In the genomic region with DNA sequence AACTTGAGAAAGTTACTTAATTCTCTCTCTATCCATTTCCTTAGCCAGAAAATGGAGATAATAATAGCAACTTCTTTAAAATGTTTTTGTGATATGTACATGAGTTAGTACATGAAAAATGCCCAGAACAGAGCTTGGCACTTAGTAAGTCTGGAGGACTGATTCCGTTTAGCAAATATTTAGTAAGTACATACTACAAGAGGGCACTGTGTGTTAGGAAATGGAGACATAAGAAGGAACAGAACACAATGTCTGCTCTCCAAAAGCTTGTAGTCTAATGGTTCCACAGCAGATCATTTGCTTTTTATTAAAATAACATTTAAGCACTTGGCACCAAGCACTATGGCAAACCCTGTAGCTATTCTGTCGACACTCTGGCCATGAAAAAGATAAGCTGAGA, we compare ENCODE assay signal across 8 cellular contexts. TPM values are rescaled to one million over a fixed set of nuclear protein-coding genes. Genes with fewer than 3 reads are reported as not detected.
"Had no signal": no experiment of that assay in that cellular context is flagged by ENCODE, and none has a peak within 500 bp of the region (broad histone marks: within the 10 kb centered on the region; RNA-seq: fewer than 3 reads in every experiment).

No MANE protein-coding gene starts in this region.

- H3K4me3 Mint-ChIP-seq: HFFc6, IgD-negative memory B cell had no signal

- H3K27ac ChIP-seq: HL-60 had no signal

- DNase-seq: GOT3, H7, HFFc6 had no signal

- H3K4me1 Mint-ChIP-seq: IgD-negative memory B cell had no signal

- ATAC-seq: HCT116, HepG2 had no signal

- H3K4me3 ChIP-seq: HAP-1 had no signal

- H3K9me3 ChIP-seq: HAP-1 had no signal

- H3K36me3 Mint-ChIP-seq: IgD-negative memory B cell had no signal

- H3K36me3 ChIP-seq: HAP-1 had no signal

- H3K9me3 Mint-ChIP-seq: HFFc6 had no signal

- H3K4me1 ChIP-seq: HAP-1 had no signal

- H3K27me3 Mint-ChIP-seq: IgD-negative memory B cell had no signal

- H3K27ac Mint-ChIP-seq: HFFc6, IgD-negative memory B cell had no signal

RNA-seq across cellular contexts. Expression of gene CDH20, which starts 47.5 kb away (rescaled TPM):
- total RNA-seq: HepG2, HFFc6 had no signal
- polyA plus RNA-seq: HepG2, IgD-negative memory B cell had no signal
